ENCODE assay signal across 8 cellular contexts in genomic region chr17:42676424-42677011, GRCh38. TPM values are rescaled to one million over a fixed set of nuclear protein-coding genes. Genes with fewer than 3 reads are reported as not detected.
DNase-seq lines count a peak whose midpoint lies in the region; ATAC-seq and TF ChIP-seq lines count a peak whose summit lies in the region.

TSS of gene PLEKHH3 (minus strand) at chr17:42676994. CDS start at chr17:42676563, 431 bp downstream.

- intact Hi-C loops in adrenal gland (cut with DNase I): loop anchor here in 1 of 2 donors (10.0 kb wide), 1 partner anchor 92 kb away; no protein-coding TSS in a partner anchor

- no peaks in the 10 kb centered on the region for H3K9me3 ChIP-seq in adrenal gland (replicated peaks in 1 of 3)
- no peaks in the 10 kb centered on the region for H3K9me3 ChIP-seq in iPS-18a (ENCODE audit: control insufficient read depth, low read depth, low read length)

- H3K4me1 ChIP-seq in adrenal gland (replicated peaks in 1 of 2) (peaks cover 45 to 66% of the 10 kb centered on the region in 2 donors), iPS-18a (ENCODE audit: control insufficient read depth, low read depth, low read length) (peaks cover 37% of the 10 kb centered on the region)

- H3K36me3 ChIP-seq in adrenal gland (replicated peaks in 1 of 2) (peaks cover 0 to 21% of the 10 kb centered on the region in 2 donors), iPS-18a (ENCODE audit: control insufficient read depth, low read depth, low read length) (no peaks in the 10 kb centered on the region)

- H3K4me3 ChIP-seq in adrenal gland (peak within 1 kb of the TSS; percentile 79 to 95 (median 92)), iPS-18a (ENCODE audit: low read length) (peak within 1 kb of the TSS; percentile 88)

- DNase-seq in NCI-H1105 treated with DMSO at 0.1 percent for 48 hours (lab: John Stamatoyannopoulos, UW) (peak; percentile 39), adrenal gland (no peak), cerebellum (ENCODE audit: low spot score) (no peak)
- peak; percentile 43 for DNase-seq in stimulated activated CD8-positive, alpha-beta memory T cell treated with anti-CD3 and anti-CD28 coated beads, Interleukin-4, amount 100 ng/mL, for 48 hours

- TF ChIP-seq CTCF in adrenal gland (IDR thresholded peaks at IDR 0.05): peak in 5 of 6 experiments; percentile 5 to 37 (median 24)

- H3K27me3 ChIP-seq in adrenal gland: no peaks in the 10 kb centered on the region
- peaks cover 61% of the 10 kb centered on the region for H3K27me3 ChIP-seq in iPS-18a (ENCODE audit: control insufficient read depth, insufficient read depth, low read length)

- peak within 1 kb of the TSS; percentile 60 for H3K9ac ChIP-seq in iPS-18a (ENCODE audit: low read length)

- H3K27ac ChIP-seq in adrenal gland (peak within 1 kb of the TSS; percentile 84 to 96 (median 91)), iPS-18a (ENCODE audit: low read length) (peak within 1 kb of the TSS; percentile 18)

- ATAC-seq in GM18867 (IDR thresholded peaks at IDR 0.05; ENCODE audit: unreplicated experiment) (no peak), HG03139 (IDR thresholded peaks at IDR 0.05; ENCODE audit: unreplicated experiment) (no peak)

- WGBS in adrenal gland, 4 donors: 0 to 1% (median 0%) methylated on average over 21 to 51 of the region's 51 CpGs

- TF ChIP-seq POLR2A in GM15510 (IDR thresholded peaks at IDR 0.05; ENCODE audit: borderline replicate concordance, extremely low read depth, insufficient read length) (peak; percentile 73), adrenal gland (IDR thresholded peaks at IDR 0.05) (peak; percentile 46 to 78)

RNA-seq across cellular contexts. Expression of gene PLEKHH3, which starts in this region (rescaled TPM):
- 10 to 100 TPM; 28.1 to 63.7 (median 46.6) TPM for total RNA-seq in adrenal gland
- 10 to 100 TPM in 2 of 3 donors, 1 to 10 TPM in 1; 1.8 to 73.2 (median 49.6) TPM for polyA plus RNA-seq in adrenal gland
- total RNA-seq in cerebellum: 5.0 TPM

Comparison
In these comparisons a context has a peak if more than half of its experiments do, and no peak if none do; other contexts are left out.
1. DNase-seq: peak in NCI-H1105 treated with DMSO at 0.1 percent for 48 hours (single experiment) and stimulated activated CD8-positive, alpha-beta memory T cell treated with anti-CD3 and anti-CD28 coated beads, Interleukin-4, amount 100 ng/mL, for 48 hours (single experiment); none in adrenal gland (0 of 7) and cerebellum (single experiment).